Comparison of ENCODE assay signal across 2 cellular contexts in genomic region chr1:186327331-186327730, GRCh38.
TF ChIP-seq lines count a peak whose summit lies in the region.

No MANE protein-coding gene starts in this region.

TF ChIP-seq in HEK293, 187 proteins besides CTCF, POLR2A, EP300 and RAD21:
- TF ChIP-seq MZF1 (tag by site-specific recombination; IDR thresholded peaks at IDR 0.05; ENCODE audit: borderline replicate concordance): no peak
- no peak for TF ChIP-seq ZNF366 (tag by site-specific recombination; conservative IDR thresholded peaks at IDR 0.05)
- TF ChIP-seq ZNF214 (tag by site-specific recombination; IDR thresholded peaks at IDR 0.05; ENCODE audit: borderline replicate concordance): no peak
- no peak for TF ChIP-seq ZNF792 (tag by site-specific recombination; IDR thresholded peaks at IDR 0.05)
- no peak for TF ChIP-seq TRIM28 (IDR thresholded peaks at IDR 0.05; ENCODE audit: borderline replicate concordance, low read length)
- no peak for TF ChIP-seq ZNF112 (tag by site-specific recombination; IDR thresholded peaks at IDR 0.05)
- TF ChIP-seq ATF2 (tag by site-specific recombination; IDR thresholded peaks at IDR 0.05; ENCODE audit: low read depth): peak; percentile 87
- TF ChIP-seq ZNF155 (tag by site-specific recombination; IDR thresholded peaks at IDR 0.05): no peak
- TF ChIP-seq TSHZ1 (tag by site-specific recombination; IDR thresholded peaks at IDR 0.05; ENCODE audit: borderline replicate concordance): no peak
- peak; percentile 81 for TF ChIP-seq ZNF513 (tag by site-specific recombination; IDR thresholded peaks at IDR 0.05)

TF ChIP-seq in K562, 482 proteins besides CTCF, POLR2A, EP300 and RAD21:
- TF ChIP-seq RNF2 (IDR thresholded peaks at IDR 0.05): no peak
- no peak for TF ChIP-seq BRD4 (IDR thresholded peaks at IDR 0.05)
- no peak for TF ChIP-seq KAT2B (IDR thresholded peaks at IDR 0.05; ENCODE audit: low read depth, low read length)
- TF ChIP-seq HDAC6 (IDR thresholded peaks at IDR 0.05; ENCODE audit: low read depth, low read length): no peak
- TF ChIP-seq ATF7 (IDR thresholded peaks at IDR 0.05): peak; percentile 30; the same call in 1 of the 2 replicates
- TF ChIP-seq ATF3 (IDR thresholded peaks at IDR 0.05): peak; percentile 65
- TF ChIP-seq ATF3 (CRISPR knock-in tag; conservative IDR thresholded peaks at IDR 0.05): no peak
- peak; percentile 83; the same call in 1 of the 2 replicates for TF ChIP-seq ZZZ3 (IDR thresholded peaks at IDR 0.05)
